Comparison of ENCODE assay signal across 9 cellular contexts in the genomic region with DNA sequence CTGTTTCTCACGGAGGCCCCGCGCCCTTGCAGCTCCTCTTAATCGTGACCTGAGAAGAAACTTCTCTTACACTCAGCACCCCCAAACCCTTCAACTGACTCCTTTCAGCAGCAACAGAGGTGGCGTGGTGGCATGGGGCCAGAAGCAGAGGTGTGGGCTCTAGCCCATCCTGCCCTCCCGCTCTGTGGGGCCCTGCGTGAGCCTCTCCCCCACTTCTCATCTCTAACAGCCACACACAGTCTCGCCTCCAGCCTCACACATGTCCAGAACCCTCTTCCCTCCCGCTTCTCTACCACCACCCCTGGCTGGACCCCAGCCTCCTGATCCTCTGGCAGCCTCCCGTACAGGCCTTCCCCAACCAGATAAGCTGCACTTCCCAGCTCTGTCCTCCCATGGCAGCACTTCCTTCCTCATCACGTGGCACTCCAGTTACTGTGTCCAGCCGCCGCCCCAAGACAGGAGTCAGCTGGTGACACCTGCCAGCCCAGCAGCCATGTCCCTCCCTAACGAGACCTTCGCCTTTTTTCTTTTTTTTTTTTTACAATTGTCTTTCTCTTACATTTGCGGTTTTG. TPM values are rescaled to one million over a fixed set of nuclear protein-coding genes. Genes with fewer than 3 reads are reported as not detected.
DNase-seq lines count a peak whose midpoint lies in the region; ATAC-seq and TF ChIP-seq lines count a peak whose summit lies in the region.
"Had no signal": no experiment of that assay in that cellular context is flagged by ENCODE, and none has a peak within 500 bp of the region (broad histone marks: within the 10 kb centered on the region; RNA-seq: fewer than 3 reads in every experiment).

No MANE protein-coding gene starts in this region.

- peaks cover 0 to 18% (median 0%) of the 10 kb centered on the region in 5 donors for H3K36me3 Mint-ChIP-seq in naive thymus-derived CD4-positive, alpha-beta T cell

- POLR2A ChIA-PET in naive thymus-derived CD4-positive, alpha-beta T cell (lab: Charles Lee): interaction anchor here (0.7 to 16.3 kb wide), 13 partner anchors 15 to 226 kb away, joined by 3 to 196 read pairs (median 5); partner anchors contain the start of genes KDM8 and NSMCE1

- CTCF ChIA-PET in naive thymus-derived CD4-positive, alpha-beta T cell (lab: Charles Lee): interaction anchor here (7.3 to 9.5 kb wide), 2 partner anchors 81 to 129 kb away, joined by 59 to 107 read pairs; no protein-coding TSS in a partner anchor

- TF ChIP-seq CTCF in ascending aorta (IDR thresholded peaks at IDR 0.05) (no peak), foreskin fibroblast (IDR thresholded peaks at IDR 0.05; ENCODE audit: low read depth, low read length) (no peak)

- H3K4me3 Mint-ChIP-seq in naive thymus-derived CD4-positive, alpha-beta T cell: peak overlapping the region; percentile 54 to 91 (median 80)

- H3K27me3 ChIP-seq in ascending aorta: no peaks in the 10 kb centered on the region
- H3K27me3 ChIP-seq in naive thymus-derived CD4-positive, alpha-beta T cell (ENCODE audit: control insufficient read depth in 2 of 2, insufficient read depth in 2 of 2, low read length in 2 of 2): no peaks in the 10 kb centered on the region

- H3K9me3 ChIP-seq in ascending aorta: no peaks in the 10 kb centered on the region
- no peaks in the 10 kb centered on the region for H3K9me3 ChIP-seq in naive thymus-derived CD4-positive, alpha-beta T cell (ENCODE audit: control insufficient read depth in 2 of 3, low read length in 3 of 3)

- H3K4me3 ChIP-seq in ascending aorta (no peak overlapping the region), foreskin fibroblast (ENCODE audit: low read depth in 1 of 2, low read length in 2 of 2) (no peak overlapping the region)
- H3K4me3 ChIP-seq in naive thymus-derived CD4-positive, alpha-beta T cell (ENCODE audit: low read length): no peak overlapping the region
- H3K4me3 ChIP-seq: SK-N-MC had no signal

- peaks cover 0 to 8% of the 10 kb centered on the region in 2 donors for H3K36me3 ChIP-seq in ascending aorta
- H3K36me3 ChIP-seq in naive thymus-derived CD4-positive, alpha-beta T cell (ENCODE audit: control insufficient read depth in 2 of 3, insufficient read depth in 3 of 3, low read length in 3 of 3): no peaks in the 10 kb centered on the region

- in situ Hi-C loops in KBM-7 (cut with MboI; ENCODE audit: low pct_unique_long_range_greater_than_20kb, low sequenced_read_pairs): no loop called here

- no peaks in the 10 kb centered on the region for H3K27me3 Mint-ChIP-seq in naive thymus-derived CD4-positive, alpha-beta T cell

- ATAC-seq in naive thymus-derived CD4-positive, alpha-beta T cell: no peak
- no peak for ATAC-seq in HG02970 (IDR thresholded peaks at IDR 0.05; ENCODE audit: low FRiP score, unreplicated experiment)

- H3K9me3 Mint-ChIP-seq in naive thymus-derived CD4-positive, alpha-beta T cell: peaks cover 0 to 1% (median 0%) of the 10 kb centered on the region in 11 donors

- peak overlapping the region; percentile 94 to 100 (median 99) for H3K27ac Mint-ChIP-seq in naive thymus-derived CD4-positive, alpha-beta T cell

- peaks cover 3 to 32% of the 10 kb centered on the region in 2 donors for H3K4me1 ChIP-seq in ascending aorta
- peaks cover 56 to 63% of the 10 kb centered on the region in 2 donors for H3K4me1 ChIP-seq in naive thymus-derived CD4-positive, alpha-beta T cell (ENCODE audit: control insufficient read depth in 2 of 2, insufficient read depth in 2 of 2, low read length in 2 of 2)

- peak overlapping the region; percentile 68 to 69 for H3K27ac ChIP-seq in ascending aorta
- peak overlapping the region; percentile 97 for H3K27ac ChIP-seq in naive thymus-derived CD4-positive, alpha-beta T cell (ENCODE audit: low read depth, low read length)
- H3K27ac ChIP-seq: SK-N-MC had no signal

- H3K4me1 Mint-ChIP-seq in naive thymus-derived CD4-positive, alpha-beta T cell: peaks cover 61 to 91% (median 85%) of the 10 kb centered on the region in 7 donors

- intact Hi-C loops in ascending aorta (cut with DNase I): loop anchor here (5.0 kb wide), 2 partner anchors 34 to 74 kb away; partner anchors contain the start of gene IL4R
- intact Hi-C loops in naive thymus-derived CD4-positive, alpha-beta T cell (cut with micrococcal nuclease): loop anchor here in 1 of 2 donors (5.0 kb wide), 1 partner anchor 1609 kb away; the partner anchor contains the start of gene TUFM

- DNase-seq in activated T-cell treated with anti-CD3 and anti-CD28 coated beads for 24 hours (ENCODE audit: low read depth) (peak; percentile 36), activated T-cell treated with anti-CD3 and anti-CD28 coated beads for 4 hours (no peak), KBM-7 (peak; percentile 66), ascending aorta (ENCODE audit: low spot score in 2 of 2) (peak in 1 of 2 donors; percentile 64), foreskin fibroblast (no peak), DMS79 (lab: John Stamatoyannopoulos, UW) (no peak)
- peak in 2 of 9 donors; percentile 30 to 50 for DNase-seq in naive thymus-derived CD4-positive, alpha-beta T cell

RNA-seq across cellular contexts. Expression of gene NSMCE1, which starts 30.5 kb away (rescaled TPM):
- 6.8 TPM for total RNA-seq in ascending aorta
- total RNA-seq in naive thymus-derived CD4-positive, alpha-beta T cell: 100 to 1,000 TPM in 1 of 5 experiments, 10 to 100 TPM in 4; 45.5 to 106 (median 70.2) TPM
- 100 to 1,000 TPM; 200 to 220 TPM for polyA plus RNA-seq in naive thymus-derived CD4-positive, alpha-beta T cell

RNA-seq across cellular contexts. Expression of gene KDM8, which starts 34.8 kb away (rescaled TPM):
- total RNA-seq in ascending aorta: 55.5 TPM
- 10 to 100 TPM; 15.6 to 34.4 (median 19.0) TPM for total RNA-seq in naive thymus-derived CD4-positive, alpha-beta T cell
- polyA plus RNA-seq in naive thymus-derived CD4-positive, alpha-beta T cell: 10 to 100 TPM in 1 of 2 donors, 1 to 10 TPM in 1; 10.0 to 15.4 TPM

Comparison
In these comparisons a context has a peak if more than half of its experiments do, and no peak if none do; other contexts are left out.
1. DNase-seq: peak in activated T-cell treated with anti-CD3 and anti-CD28 coated beads for 24 hours (single experiment) and KBM-7 (single experiment); none in activated T-cell treated with anti-CD3 and anti-CD28 coated beads for 4 hours (single experiment), foreskin fibroblast (0 of 2) and DMS79 (single experiment).